Comparison of ENCODE assay signal across 7 cellular contexts in genomic region chr5:125521289-125521688, GRCh38.
"Had no signal": no experiment of that assay in that cellular context is flagged by ENCODE, and none has a peak within 500 bp of the region (broad histone marks: within the 10 kb centered on the region; RNA-seq: fewer than 3 reads in every experiment).

No MANE protein-coding gene starts in this region.

- DNase-seq: IMR-90, KBM-7, KG1 had no signal

- H3K4me3 ChIP-seq: K562 had no signal

- ATAC-seq: HepG2, K562 had no signal

- H3K27ac ChIP-seq: HL-60, KMS-11 had no signal
